8 cellular contexts compared by ENCODE assay signal in the genomic region with DNA sequence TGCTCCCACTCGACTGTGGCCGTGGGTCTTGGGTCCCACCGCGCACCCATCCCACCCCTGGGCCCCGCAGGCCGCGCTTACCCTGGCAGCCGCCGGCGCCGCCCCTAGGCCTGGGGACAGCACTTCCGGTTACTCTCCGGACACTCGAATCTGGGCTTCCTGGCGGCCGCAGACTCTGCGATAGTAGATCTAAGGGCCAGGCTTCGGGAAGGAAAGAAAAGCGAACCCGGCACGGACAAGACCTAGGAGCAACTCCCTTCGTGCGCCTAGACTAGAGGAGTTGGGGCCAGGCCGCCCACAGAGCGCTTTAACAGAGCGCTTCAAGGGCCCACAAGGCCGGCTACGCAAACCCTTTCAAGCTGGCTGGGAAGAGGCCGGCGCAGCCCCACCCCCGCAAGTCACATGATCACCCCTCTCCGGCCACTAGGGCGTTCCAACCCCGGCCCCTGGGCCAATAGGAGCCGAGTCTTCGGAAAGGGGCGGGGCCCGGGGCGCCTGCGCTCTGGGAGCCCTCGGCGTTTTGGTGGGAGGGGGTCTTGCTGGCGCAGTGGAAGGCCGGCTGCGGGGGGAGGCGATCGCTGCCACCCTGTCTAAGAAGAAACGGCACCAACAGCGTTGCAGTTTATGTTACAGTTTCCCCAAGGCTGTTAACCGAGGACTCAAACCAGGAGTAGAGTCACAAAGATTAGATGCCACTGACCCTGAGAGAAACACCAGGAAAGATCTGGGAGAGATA.
DNase-seq lines count a peak whose midpoint lies in the region; ATAC-seq and TF ChIP-seq lines count a peak whose summit lies in the region.
"Not testable (repeated sequence)": the region's sequence is repeated elsewhere in the genome, so short reads cannot be mapped to it uniquely, and the experiment has no call there.

A gene with protein sequence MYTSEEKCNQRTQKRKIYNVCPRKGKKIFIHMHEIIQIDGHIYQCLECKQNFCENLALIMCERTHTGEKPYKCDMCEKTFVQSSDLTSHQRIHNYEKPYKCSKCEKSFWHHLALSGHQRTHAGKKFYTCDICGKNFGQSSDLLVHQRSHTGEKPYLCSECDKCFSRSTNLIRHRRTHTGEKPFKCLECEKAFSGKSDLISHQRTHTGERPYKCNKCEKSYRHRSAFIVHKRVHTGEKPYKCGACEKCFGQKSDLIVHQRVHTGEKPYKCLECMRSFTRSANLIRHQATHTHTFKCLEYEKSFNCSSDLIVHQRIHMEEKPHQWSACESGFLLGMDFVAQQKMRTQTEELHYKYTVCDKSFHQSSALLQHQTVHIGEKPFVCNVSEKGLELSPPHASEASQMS (minus strand): TSS at position 387 of the 736 bp plus-strand sequence. CDS start 21,193 bp downstream, outside the sequence.

- H3K9me3 ChIP-seq in OCI-LY3 (ENCODE audit: insufficient read depth, low read length) = not testable (repeated sequence)

- not testable (repeated sequence) for H3K36me3 ChIP-seq in OCI-LY3 (replicated peaks; ENCODE audit: low read depth, low read length)

- H3K27ac ChIP-seq in OCI-LY3 (ENCODE audit: low read length) = peak within 1 kb of the TSS; percentile 19; the same call in 1 of the 2 replicates

- H3K4me2 ChIP-seq in OCI-LY3 (ENCODE audit: low read length) = peak within 1 kb of the TSS; percentile 97

- H3K79me2 ChIP-seq in OCI-LY3 (ENCODE audit: low read length) = peaks cover 12% of the 10 kb centered on the region

- DNase-seq in D341Med (ENCODE audit: low spot score) (peak; percentile 98), HuH-7 (ENCODE audit: low spot score) (peak; percentile 87), activated T-cell treated with anti-CD3 and anti-CD28 coated beads for 1 hour (ENCODE audit: low read depth) (peak; percentile 79), epidermal melanocyte (ENCODE audit: insufficient read length, low spot score) (peak; percentile 91), middle frontal gyrus (ENCODE audit: extremely low spot score, low spot score) (peak; percentile 94)
- peak; percentile 87 to 88 for DNase-seq in stimulated activated CD8-positive, alpha-beta memory T cell treated with anti-CD3 and anti-CD28 coated beads, Interleukin-2, amount 100 ng/mL, for 48 hours (ENCODE audit: low read depth in 2 of 2)

- H3K4me1 ChIP-seq in OCI-LY3 (ENCODE audit: low read length) = not testable (repeated sequence)

- peak within 1 kb of the TSS; percentile 85 for H3K9ac ChIP-seq in OCI-LY3 (ENCODE audit: low read length)

- H4K20me1 ChIP-seq in OCI-LY3 (ENCODE audit: insufficient read depth, low read length) = not testable (repeated sequence)

- H3K4me3 ChIP-seq in OCI-LY3 (ENCODE audit: low read length) = peak within 1 kb of the TSS; percentile 99

- not testable (repeated sequence) for TF ChIP-seq CTCF in OCI-LY3 (IDR thresholded peaks at IDR 0.05; ENCODE audit: low read depth, low read length)

- peak; percentile 97 for ATAC-seq in GM21515 (IDR thresholded peaks at IDR 0.05; ENCODE audit: unreplicated experiment)

- not testable (repeated sequence) for H3K27me3 ChIP-seq in OCI-LY3 (ENCODE audit: low read depth, low read length)

- H2AFZ ChIP-seq in OCI-LY3 (ENCODE audit: low read depth, low read length) = peak within 1 kb of the TSS; percentile 99

Comparison
In these comparisons a context has a peak if more than half of its experiments do, and no peak if none do; other contexts are left out.
1. Peak in every context shown above with its lines: DNase-seq, ATAC-seq, H3K4me3 ChIP-seq and H3K27ac ChIP-seq.